In genomic region chr21:33684923-33685560, GRCh38 we compare ENCODE assay signal across 3 cellular contexts.
TF ChIP-seq lines count a peak whose summit lies in the region.

No MANE protein-coding gene starts in this region.

TF ChIP-seq in SK-N-SH, 30 proteins besides CTCF, POLR2A, EP300 and RAD21:
- no peak for TF ChIP-seq RCOR1 (IDR thresholded peaks at IDR 0.05; ENCODE audit: low read length)

TF ChIP-seq in SK-N-SH treated with all-trans-retinoic acid at 6 μM for 48 hours, 23 proteins besides CTCF, POLR2A, EP300 and RAD21:
- TF ChIP-seq SNAI2 (CRISPR knock-in tag; IDR thresholded peaks at IDR 0.05) (no peak), ZFP3 (CRISPR knock-in tag; IDR thresholded peaks at IDR 0.05) (no peak), ZNF70 (CRISPR knock-in tag; IDR thresholded peaks at IDR 0.05) (no peak), ESRRG (CRISPR knock-in tag; IDR thresholded peaks at IDR 0.05) (no peak), RARB (CRISPR knock-in tag; IDR thresholded peaks at IDR 0.05) (no peak), ZC3H10 (CRISPR knock-in tag; IDR thresholded peaks at IDR 0.05) (no peak), TOX (CRISPR knock-in tag; IDR thresholded peaks at IDR 0.05; ENCODE audit: borderline replicate concordance) (no peak), BACH2 (CRISPR knock-in tag; IDR thresholded peaks at IDR 0.05; ENCODE audit: borderline replicate concordance) (no peak), PATZ1 (CRISPR knock-in tag; IDR thresholded peaks at IDR 0.05; ENCODE audit: borderline replicate concordance) (no peak), ZNF565 (CRISPR knock-in tag; conservative IDR thresholded peaks at IDR 0.05; ENCODE audit: low read depth) (no peak), PPARA (CRISPR knock-in tag; IDR thresholded peaks at IDR 0.05; ENCODE audit: borderline replicate concordance) (no peak), OSR1 (CRISPR knock-in tag; IDR thresholded peaks at IDR 0.05) (no peak), ISL1 (CRISPR knock-in tag; IDR thresholded peaks at IDR 0.05) (no peak)
- TF ChIP-seq, protein P1, sequence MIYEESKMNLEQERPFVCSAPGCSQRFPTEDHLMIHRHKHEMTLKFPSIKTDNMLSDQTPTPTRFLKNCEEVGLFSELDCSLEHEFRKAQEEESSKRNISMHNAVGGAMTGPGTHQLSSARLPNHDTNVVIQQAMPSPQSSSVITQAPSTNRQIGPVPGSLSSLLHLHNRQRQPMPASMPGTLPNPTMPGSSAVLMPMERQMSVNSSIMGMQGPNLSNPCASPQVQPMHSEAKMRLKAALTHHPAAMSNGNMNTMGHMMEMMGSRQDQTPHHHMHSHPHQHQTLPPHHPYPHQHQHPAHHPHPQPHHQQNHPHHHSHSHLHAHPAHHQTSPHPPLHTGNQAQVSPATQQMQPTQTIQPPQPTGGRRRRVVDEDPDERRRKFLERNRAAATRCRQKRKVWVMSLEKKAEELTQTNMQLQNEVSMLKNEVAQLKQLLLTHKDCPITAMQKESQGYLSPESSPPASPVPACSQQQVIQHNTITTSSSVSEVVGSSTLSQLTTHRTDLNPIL (CRISPR knock-in tag; IDR thresholded peaks at IDR 0.05; ENCODE audit: low read depth): no peak
- TF ChIP-seq, protein P2, sequence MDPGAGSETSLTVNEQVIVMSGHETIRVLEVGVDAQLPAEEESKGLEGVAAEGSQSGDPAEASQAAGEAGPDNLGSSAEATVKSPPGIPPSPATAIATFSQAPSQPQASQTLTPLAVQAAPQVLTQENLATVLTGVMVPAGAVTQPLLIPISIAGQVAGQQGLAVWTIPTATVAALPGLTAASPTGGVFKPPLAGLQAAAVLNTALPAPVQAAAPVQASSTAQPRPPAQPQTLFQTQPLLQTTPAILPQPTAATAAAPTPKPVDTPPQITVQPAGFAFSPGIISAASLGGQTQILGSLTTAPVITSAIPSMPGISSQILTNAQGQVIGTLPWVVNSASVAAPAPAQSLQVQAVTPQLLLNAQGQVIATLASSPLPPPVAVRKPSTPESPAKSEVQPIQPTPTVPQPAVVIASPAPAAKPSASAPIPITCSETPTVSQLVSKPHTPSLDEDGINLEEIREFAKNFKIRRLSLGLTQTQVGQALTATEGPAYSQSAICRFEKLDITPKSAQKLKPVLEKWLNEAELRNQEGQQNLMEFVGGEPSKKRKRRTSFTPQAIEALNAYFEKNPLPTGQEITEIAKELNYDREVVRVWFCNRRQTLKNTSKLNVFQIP (CRISPR knock-in tag; IDR thresholded peaks at IDR 0.05; ENCODE audit: borderline replicate concordance, low read depth): no peak

TF ChIP-seq in HepG2, 621 proteins besides CTCF, POLR2A, EP300 and RAD21:
- TF ChIP-seq ELF1 (CRISPR knock-in tag; IDR thresholded peaks at IDR 0.05) (no peak), HDAC2 (CRISPR knock-in tag; IDR thresholded peaks at IDR 0.05) (no peak), HINFP (CRISPR knock-in tag; IDR thresholded peaks at IDR 0.05; ENCODE audit: low read depth) (no peak), ZKSCAN5 (CRISPR knock-in tag; IDR thresholded peaks at IDR 0.05) (no peak), GATAD2A (CRISPR knock-in tag; IDR thresholded peaks at IDR 0.05) (peak; percentile 2; the same call in 1 of the 2 replicates), ZNF780A (CRISPR knock-in tag; IDR thresholded peaks at IDR 0.05) (no peak), ZFAT (CRISPR knock-in tag; conservative IDR thresholded peaks at IDR 0.05) (no peak), PHB2 (IDR thresholded peaks at IDR 0.05; ENCODE audit: partially characterized antibody) (no peak), GFI1 (CRISPR knock-in tag; IDR thresholded peaks at IDR 0.05; ENCODE audit: borderline replicate concordance) (0 out of 2 replicates have a peak, but pooled peaks have one; percentile 12), ZNF546 (CRISPR knock-in tag; conservative IDR thresholded peaks at IDR 0.05) (no peak), WIZ (CRISPR knock-in tag; IDR thresholded peaks at IDR 0.05) (no peak)
TF ChIP-seq in HepG2: peak in this region for 2.
